Comparison of ENCODE assay signal across 1 cellular context in the genomic region with DNA sequence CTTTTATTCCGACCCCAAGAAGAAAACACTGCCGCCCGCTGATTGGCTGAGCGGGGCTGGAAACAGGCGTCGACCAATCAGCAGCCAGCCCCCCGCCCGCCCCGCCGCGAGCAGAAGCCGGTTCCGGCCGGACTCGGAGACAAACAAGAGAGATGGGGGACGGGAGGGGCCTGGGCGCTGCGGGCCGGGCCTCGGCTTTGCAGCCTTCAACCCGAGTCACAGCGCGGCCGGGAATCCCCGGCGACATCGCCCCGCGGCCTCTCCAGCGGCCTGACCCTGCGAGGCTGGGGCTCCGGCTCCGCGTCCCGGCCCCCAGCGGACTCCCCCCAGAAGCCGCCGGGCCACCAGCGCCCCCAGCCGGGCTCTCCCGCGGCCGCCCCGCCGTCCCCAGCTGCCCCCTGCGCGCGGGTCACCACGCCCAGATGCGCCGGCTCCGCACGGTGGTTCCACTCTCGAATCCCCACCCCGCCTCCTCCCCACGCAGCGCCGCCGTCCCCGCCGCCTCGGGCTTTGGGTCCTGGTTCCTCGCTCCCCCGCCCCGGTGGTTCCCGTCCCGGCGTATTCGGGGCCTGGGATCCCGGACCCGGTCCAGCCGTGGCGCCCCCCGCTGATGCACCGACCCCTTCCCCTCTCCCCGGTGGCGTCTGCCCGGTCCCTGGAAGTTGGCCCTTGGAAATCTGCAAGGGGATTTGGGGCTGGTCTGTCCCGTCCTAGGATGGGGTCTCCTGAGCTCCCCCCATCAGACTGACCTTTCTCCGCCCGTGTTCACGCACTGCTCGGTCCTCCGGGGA.
TF ChIP-seq lines count a peak whose summit lies in the region.

No MANE protein-coding gene starts in this region.

TF ChIP-seq in HepG2, 621 proteins besides CTCF, POLR2A, EP300 and RAD21 (continued from another document and continues in another):
- TF ChIP-seq, protein P1, sequence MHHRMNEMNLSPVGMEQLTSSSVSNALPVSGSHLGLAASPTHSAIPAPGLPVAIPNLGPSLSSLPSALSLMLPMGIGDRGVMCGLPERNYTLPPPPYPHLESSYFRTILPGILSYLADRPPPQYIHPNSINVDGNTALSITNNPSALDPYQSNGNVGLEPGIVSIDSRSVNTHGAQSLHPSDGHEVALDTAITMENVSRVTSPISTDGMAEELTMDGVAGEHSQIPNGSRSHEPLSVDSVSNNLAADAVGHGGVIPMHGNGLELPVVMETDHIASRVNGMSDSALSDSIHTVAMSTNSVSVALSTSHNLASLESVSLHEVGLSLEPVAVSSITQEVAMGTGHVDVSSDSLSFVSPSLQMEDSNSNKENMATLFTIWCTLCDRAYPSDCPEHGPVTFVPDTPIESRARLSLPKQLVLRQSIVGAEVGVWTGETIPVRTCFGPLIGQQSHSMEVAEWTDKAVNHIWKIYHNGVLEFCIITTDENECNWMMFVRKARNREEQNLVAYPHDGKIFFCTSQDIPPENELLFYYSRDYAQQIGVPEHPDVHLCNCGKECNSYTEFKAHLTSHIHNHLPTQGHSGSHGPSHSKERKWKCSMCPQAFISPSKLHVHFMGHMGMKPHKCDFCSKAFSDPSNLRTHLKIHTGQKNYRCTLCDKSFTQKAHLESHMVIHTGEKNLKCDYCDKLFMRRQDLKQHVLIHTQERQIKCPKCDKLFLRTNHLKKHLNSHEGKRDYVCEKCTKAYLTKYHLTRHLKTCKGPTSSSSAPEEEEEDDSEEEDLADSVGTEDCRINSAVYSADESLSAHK (CRISPR knock-in tag; IDR thresholded peaks at IDR 0.05; ENCODE audit: borderline replicate concordance) = no peak
- TF ChIP-seq, protein P2, sequence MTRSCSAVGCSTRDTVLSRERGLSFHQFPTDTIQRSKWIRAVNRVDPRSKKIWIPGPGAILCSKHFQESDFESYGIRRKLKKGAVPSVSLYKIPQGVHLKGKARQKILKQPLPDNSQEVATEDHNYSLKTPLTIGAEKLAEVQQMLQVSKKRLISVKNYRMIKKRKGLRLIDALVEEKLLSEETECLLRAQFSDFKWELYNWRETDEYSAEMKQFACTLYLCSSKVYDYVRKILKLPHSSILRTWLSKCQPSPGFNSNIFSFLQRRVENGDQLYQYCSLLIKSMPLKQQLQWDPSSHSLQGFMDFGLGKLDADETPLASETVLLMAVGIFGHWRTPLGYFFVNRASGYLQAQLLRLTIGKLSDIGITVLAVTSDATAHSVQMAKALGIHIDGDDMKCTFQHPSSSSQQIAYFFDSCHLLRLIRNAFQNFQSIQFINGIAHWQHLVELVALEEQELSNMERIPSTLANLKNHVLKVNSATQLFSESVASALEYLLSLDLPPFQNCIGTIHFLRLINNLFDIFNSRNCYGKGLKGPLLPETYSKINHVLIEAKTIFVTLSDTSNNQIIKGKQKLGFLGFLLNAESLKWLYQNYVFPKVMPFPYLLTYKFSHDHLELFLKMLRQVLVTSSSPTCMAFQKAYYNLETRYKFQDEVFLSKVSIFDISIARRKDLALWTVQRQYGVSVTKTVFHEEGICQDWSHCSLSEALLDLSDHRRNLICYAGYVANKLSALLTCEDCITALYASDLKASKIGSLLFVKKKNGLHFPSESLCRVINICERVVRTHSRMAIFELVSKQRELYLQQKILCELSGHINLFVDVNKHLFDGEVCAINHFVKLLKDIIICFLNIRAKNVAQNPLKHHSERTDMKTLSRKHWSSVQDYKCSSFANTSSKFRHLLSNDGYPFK (CRISPR knock-in tag; IDR thresholded peaks at IDR 0.05; ENCODE audit: borderline replicate concordance) = no peak
- TF ChIP-seq ZNF83 (CRISPR knock-in tag; IDR thresholded peaks at IDR 0.05; ENCODE audit: borderline replicate concordance) (no peak; the same call in 1 of the 2 replicates), HMGA1 (CRISPR knock-in tag; conservative IDR thresholded peaks at IDR 0.05) (no peak), ZNF382 (CRISPR knock-in tag; IDR thresholded peaks at IDR 0.05; ENCODE audit: borderline replicate concordance) (no peak), TRIM24 (CRISPR knock-in tag; IDR thresholded peaks at IDR 0.05) (no peak), TBP (CRISPR knock-in tag; IDR thresholded peaks at IDR 0.05) (no peak), BHLHE40 (IDR thresholded peaks at IDR 0.05; ENCODE audit: low read length) (no peak), SP140L (CRISPR knock-in tag; IDR thresholded peaks at IDR 0.05; ENCODE audit: borderline replicate concordance) (0 out of 2 replicates have a peak, but pooled peaks have one; percentile 0), NFYB (CRISPR knock-in tag; IDR thresholded peaks at IDR 0.05) (peak; percentile 80), CBX5 (CRISPR knock-in tag; IDR thresholded peaks at IDR 0.05; ENCODE audit: borderline replicate concordance) (no peak), CENPX (CRISPR knock-in tag; IDR thresholded peaks at IDR 0.05) (no peak), ZFAT (CRISPR knock-in tag; conservative IDR thresholded peaks at IDR 0.05) (no peak), ZNF354B (CRISPR knock-in tag; IDR thresholded peaks at IDR 0.05) (no peak), ZNF761 (CRISPR knock-in tag; conservative IDR thresholded peaks at IDR 0.05) (no peak), CHCHD3 (CRISPR knock-in tag; IDR thresholded peaks at IDR 0.05) (no peak), SATB2 (CRISPR knock-in tag; IDR thresholded peaks at IDR 0.05) (no peak), EEA1 (CRISPR knock-in tag; IDR thresholded peaks at IDR 0.05; ENCODE audit: borderline replicate concordance) (no peak), ZNF501 (CRISPR knock-in tag; IDR thresholded peaks at IDR 0.05) (peak; percentile 57), SIX4 (CRISPR knock-in tag; IDR thresholded peaks at IDR 0.05) (no peak), JUND (CRISPR knock-in tag; IDR thresholded peaks at IDR 0.05) (no peak), ONECUT2 (CRISPR knock-in tag; IDR thresholded peaks at IDR 0.05) (no peak), RFXAP (CRISPR knock-in tag; IDR thresholded peaks at IDR 0.05; ENCODE audit: borderline replicate concordance) (peak; percentile 97), ZBTB42 (CRISPR knock-in tag; IDR thresholded peaks at IDR 0.05) (no peak), ETV5 (CRISPR knock-in tag; IDR thresholded peaks at IDR 0.05; ENCODE audit: borderline replicate concordance) (peak; percentile 87), ZNF879 (CRISPR knock-in tag; IDR thresholded peaks at IDR 0.05) (no peak), NKX3-1 (CRISPR knock-in tag; IDR thresholded peaks at IDR 0.05) (no peak), ZNF367 (CRISPR knock-in tag; IDR thresholded peaks at IDR 0.05; ENCODE audit: borderline replicate concordance) (no peak), SETDB1 (CRISPR knock-in tag; IDR thresholded peaks at IDR 0.05; ENCODE audit: borderline replicate concordance) (no peak), ZNF558 (CRISPR knock-in tag; IDR thresholded peaks at IDR 0.05; ENCODE audit: borderline replicate concordance) (no peak), CHD2 (IDR thresholded peaks at IDR 0.05; ENCODE audit: low read depth, low read length) (no peak), ZNF496 (CRISPR knock-in tag; IDR thresholded peaks at IDR 0.05; ENCODE audit: insufficient replicate concordance) (no peak), GTF2F1 (IDR thresholded peaks at IDR 0.05; ENCODE audit: low read length) (no peak)
- TF ChIP-seq, protein P3, sequence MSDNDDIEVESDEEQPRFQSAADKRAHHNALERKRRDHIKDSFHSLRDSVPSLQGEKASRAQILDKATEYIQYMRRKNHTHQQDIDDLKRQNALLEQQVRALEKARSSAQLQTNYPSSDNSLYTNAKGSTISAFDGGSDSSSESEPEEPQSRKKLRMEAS (IDR thresholded peaks at IDR 0.05) = no peak
- TF ChIP-seq, protein P4, sequence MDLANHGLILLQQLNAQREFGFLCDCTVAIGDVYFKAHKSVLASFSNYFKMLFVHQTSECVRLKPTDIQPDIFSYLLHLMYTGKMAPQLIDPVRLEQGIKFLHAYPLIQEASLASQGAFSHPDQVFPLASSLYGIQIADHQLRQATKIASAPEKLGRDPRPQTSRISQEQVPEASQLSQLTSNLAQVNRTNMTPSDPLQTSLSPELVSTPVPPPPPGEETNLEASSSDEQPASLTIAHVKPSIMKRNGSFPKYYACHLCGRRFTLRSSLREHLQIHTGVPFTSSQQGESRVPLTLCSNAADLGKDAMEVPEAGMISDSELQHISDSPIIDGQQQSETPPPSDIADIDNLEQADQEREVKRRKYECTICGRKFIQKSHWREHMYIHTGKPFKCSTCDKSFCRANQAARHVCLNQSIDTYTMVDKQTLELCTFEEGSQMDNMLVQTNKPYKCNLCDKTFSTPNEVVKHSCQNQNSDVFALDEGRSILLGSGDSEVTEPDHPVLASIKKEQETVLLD (CRISPR knock-in tag; IDR thresholded peaks at IDR 0.05; ENCODE audit: low read depth) = 0 out of 2 replicates have a peak, but pooled peaks have one; percentile 37
- TF ChIP-seq, protein P5, sequence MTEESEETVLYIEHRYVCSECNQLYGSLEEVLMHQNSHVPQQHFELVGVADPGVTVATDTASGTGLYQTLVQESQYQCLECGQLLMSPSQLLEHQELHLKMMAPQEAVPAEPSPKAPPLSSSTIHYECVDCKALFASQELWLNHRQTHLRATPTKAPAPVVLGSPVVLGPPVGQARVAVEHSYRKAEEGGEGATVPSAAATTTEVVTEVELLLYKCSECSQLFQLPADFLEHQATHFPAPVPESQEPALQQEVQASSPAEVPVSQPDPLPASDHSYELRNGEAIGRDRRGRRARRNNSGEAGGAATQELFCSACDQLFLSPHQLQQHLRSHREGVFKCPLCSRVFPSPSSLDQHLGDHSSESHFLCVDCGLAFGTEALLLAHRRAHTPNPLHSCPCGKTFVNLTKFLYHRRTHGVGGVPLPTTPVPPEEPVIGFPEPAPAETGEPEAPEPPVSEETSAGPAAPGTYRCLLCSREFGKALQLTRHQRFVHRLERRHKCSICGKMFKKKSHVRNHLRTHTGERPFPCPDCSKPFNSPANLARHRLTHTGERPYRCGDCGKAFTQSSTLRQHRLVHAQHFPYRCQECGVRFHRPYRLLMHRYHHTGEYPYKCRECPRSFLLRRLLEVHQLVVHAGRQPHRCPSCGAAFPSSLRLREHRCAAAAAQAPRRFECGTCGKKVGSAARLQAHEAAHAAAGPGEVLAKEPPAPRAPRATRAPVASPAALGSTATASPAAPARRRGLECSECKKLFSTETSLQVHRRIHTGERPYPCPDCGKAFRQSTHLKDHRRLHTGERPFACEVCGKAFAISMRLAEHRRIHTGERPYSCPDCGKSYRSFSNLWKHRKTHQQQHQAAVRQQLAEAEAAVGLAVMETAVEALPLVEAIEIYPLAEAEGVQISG (CRISPR knock-in tag; IDR thresholded peaks at IDR 0.05) = 0 out of 2 replicates have a peak, but pooled peaks have one; percentile 35
- TF ChIP-seq, protein P6, sequence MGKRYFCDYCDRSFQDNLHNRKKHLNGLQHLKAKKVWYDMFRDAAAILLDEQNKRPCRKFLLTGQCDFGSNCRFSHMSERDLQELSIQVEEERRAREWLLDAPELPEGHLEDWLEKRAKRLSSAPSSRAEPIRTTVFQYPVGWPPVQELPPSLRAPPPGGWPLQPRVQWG (CRISPR knock-in tag; IDR thresholded peaks at IDR 0.05; ENCODE audit: borderline replicate concordance, low read depth) = no peak
- TF ChIP-seq, protein P7, sequence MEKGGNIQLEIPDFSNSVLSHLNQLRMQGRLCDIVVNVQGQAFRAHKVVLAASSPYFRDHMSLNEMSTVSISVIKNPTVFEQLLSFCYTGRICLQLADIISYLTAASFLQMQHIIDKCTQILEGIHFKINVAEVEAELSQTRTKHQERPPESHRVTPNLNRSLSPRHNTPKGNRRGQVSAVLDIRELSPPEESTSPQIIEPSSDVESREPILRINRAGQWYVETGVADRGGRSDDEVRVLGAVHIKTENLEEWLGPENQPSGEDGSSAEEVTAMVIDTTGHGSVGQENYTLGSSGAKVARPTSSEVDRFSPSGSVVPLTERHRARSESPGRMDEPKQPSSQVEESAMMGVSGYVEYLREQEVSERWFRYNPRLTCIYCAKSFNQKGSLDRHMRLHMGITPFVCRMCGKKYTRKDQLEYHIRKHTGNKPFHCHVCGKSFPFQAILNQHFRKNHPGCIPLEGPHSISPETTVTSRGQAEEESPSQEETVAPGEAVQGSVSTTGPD (CRISPR knock-in tag; IDR thresholded peaks at IDR 0.05) = no peak
- TF ChIP-seq, protein P8, sequence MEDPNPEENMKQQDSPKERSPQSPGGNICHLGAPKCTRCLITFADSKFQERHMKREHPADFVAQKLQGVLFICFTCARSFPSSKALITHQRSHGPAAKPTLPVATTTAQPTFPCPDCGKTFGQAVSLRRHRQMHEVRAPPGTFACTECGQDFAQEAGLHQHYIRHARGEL (CRISPR knock-in tag; IDR thresholded peaks at IDR 0.05) = no peak
- TF ChIP-seq, protein P9, sequence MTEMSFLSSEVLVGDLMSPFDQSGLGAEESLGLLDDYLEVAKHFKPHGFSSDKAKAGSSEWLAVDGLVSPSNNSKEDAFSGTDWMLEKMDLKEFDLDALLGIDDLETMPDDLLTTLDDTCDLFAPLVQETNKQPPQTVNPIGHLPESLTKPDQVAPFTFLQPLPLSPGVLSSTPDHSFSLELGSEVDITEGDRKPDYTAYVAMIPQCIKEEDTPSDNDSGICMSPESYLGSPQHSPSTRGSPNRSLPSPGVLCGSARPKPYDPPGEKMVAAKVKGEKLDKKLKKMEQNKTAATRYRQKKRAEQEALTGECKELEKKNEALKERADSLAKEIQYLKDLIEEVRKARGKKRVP (CRISPR knock-in tag; IDR thresholded peaks at IDR 0.05) = no peak
- TF ChIP-seq, protein P10, sequence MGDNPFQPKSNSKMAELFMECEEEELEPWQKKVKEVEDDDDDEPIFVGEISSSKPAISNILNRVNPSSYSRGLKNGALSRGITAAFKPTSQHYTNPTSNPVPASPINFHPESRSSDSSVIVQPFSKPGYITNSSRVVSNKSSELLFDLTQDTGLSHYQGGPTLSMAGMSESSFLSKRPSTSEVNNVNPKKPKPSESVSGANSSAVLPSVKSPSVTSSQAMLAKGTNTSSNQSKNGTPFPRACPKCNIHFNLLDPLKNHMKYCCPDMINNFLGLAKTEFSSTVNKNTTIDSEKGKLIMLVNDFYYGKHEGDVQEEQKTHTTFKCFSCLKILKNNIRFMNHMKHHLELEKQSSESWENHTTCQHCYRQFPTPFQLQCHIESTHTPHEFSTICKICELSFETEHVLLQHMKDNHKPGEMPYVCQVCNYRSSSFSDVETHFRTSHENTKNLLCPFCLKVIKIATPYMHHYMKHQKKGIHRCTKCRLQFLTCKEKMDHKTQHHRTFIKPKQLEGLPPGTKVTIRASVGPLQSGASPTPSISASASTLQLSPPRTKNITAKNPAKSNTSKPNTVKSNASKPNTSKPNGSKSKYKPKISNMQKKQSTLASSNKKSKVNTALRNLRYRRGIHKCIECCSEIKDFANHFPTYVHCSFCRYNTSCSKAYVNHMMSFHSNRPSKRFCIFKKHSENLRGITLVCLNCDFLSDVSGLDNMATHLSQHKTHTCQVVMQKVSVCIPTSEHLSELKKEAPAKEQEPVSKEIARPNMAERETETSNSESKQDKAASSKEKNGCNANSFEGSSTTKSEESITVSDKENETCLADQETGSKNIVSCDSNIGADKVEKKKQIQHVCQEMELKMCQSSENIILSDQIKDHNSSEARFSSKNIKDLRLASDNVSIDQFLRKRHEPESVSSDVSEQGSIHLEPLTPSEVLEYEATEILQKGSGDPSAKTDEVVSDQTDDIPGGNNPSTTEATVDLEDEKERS (CRISPR knock-in tag; IDR thresholded peaks at IDR 0.05) = no peak
- TF ChIP-seq, protein P11, sequence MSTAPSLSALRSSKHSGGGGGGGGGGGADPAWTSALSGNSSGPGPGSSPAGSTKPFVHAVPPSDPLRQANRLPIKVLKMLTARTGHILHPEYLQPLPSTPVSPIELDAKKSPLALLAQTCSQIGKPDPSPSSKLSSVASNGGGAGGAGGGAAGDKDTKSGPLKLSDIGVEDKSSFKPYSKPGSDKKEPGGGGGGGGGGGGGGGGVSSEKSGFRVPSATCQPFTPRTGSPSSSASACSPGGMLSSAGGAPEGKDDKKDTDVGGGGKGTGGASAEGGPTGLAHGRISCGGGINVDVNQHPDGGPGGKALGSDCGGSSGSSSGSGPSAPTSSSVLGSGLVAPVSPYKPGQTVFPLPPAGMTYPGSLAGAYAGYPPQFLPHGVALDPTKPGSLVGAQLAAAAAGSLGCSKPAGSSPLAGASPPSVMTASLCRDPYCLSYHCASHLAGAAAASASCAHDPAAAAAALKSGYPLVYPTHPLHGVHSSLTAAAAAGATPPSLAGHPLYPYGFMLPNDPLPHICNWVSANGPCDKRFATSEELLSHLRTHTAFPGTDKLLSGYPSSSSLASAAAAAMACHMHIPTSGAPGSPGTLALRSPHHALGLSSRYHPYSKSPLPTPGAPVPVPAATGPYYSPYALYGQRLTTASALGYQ (CRISPR knock-in tag; IDR thresholded peaks at IDR 0.05) = no peak; the same call in 1 of the 2 replicates
